ENCODE assay signal across 20 cellular contexts in genomic region chr17:42878123-42878880, GRCh38. TPM values are rescaled to one million over a fixed set of nuclear protein-coding genes. Genes with fewer than 3 reads are reported as not detected.
DNase-seq lines count a peak whose midpoint lies in the region; ATAC-seq and TF ChIP-seq lines count a peak whose summit lies in the region.
"Had no signal": no experiment of that assay in that cellular context is flagged by ENCODE, and none has a peak within 500 bp of the region (broad histone marks: within the 10 kb centered on the region; RNA-seq: fewer than 3 reads in every experiment).

No MANE protein-coding gene starts in this region.

- POLR2A ChIA-PET in Caco-2 (lab: Charles Lee): interaction anchor here (0.5 kb wide), 1 partner anchor 39 kb away, joined by 3 read pairs; no protein-coding TSS in a partner anchor

- no peaks in the 10 kb centered on the region for H3K4me1 ChIP-seq in Caco-2
- H3K4me1 ChIP-seq in liver (ENCODE audit: control insufficient read depth in 4 of 4, insufficient read depth in 4 of 4, low read length in 3 of 4): peaks cover 1 to 43% (median 28%) of the 10 kb centered on the region in 4 donors
- H3K4me1 ChIP-seq: SJSA1 had no signal

- H3K9me3 ChIP-seq in Caco-2 (no peaks in the 10 kb centered on the region), liver (ENCODE audit: control insufficient read depth in 4 of 4, low read length in 3 of 4) (no peaks in the 10 kb centered on the region)
- H3K9me3 ChIP-seq: SJSA1 had no signal

- DNase-seq in Caco-2 (peak; percentile 59 to 70), dermis blood vessel endothelial cell (peak; percentile 16), C1 segment of cervical spinal cord (lab: John Stamatoyannopoulos, UW) (no peak), hypothalamus (lab: John Stamatoyannopoulos, UW) (no peak)
- no peak for DNase-seq in activated CD8-positive, alpha-beta memory T cell treated with anti-CD3 and anti-CD28 coated beads, Interleukin-2, amount 50 U/mL, for 48 hours
- no peak for DNase-seq in natural killer cell treated with Interleukin-12 subunit alpha and Interleukin-12 subunit beta and Interleukin-15 and Interleukin-18, amount 100 ng/mL, for 72 hours (ENCODE audit: low spot score)
- DNase-seq: activated CD8-positive, alpha-beta T cell treated with anti-CD3 and anti-CD28 coated beads for 36 hours; activated effector memory CD4-positive, alpha-beta T cell treated with Interleukin-2 at 50 U/mL for 16 hours; DND-41; effector CD4-positive, alpha-beta T cell; NCI-H1436 treated with DMSO at 0.1 percent for 48 hours; NCI-H82; stimulated activated CD4-positive, alpha-beta T cell treated with anti-CD3 and anti-CD28 coated beads, Interleukin-1b, Interleukin-23, amount 100 ng/mL, for 48 hours had no signal

- H3K9ac ChIP-seq in liver (ENCODE audit: low read depth in 1 of 2, low read length in 2 of 2): no peak overlapping the region

- H3K9me3 Mint-ChIP-seq in Caco-2 (ENCODE audit: unreplicated experiment): no peaks in the 10 kb centered on the region
- H3K9me3 Mint-ChIP-seq in natural killer cell treated with Interleukin-12 subunit alpha and Interleukin-12 subunit beta and Interleukin-15 and Interleukin-18, amount 100 ng/mL, for 72 hours: no peaks in the 10 kb centered on the region
- H3K9me3 Mint-ChIP-seq: activated CD8-positive, alpha-beta T cell treated with anti-CD3 and anti-CD28 coated beads for 36 hours; type B pancreatic cell had no signal

- BruUV-seq in Caco-2 (replicated peaks; lab: Mats Ljungman, UMichigan): no TSS peak

- H3K36me3 ChIP-seq in Caco-2 (ENCODE audit: control insufficient read depth, insufficient read depth, low read length) (no peaks in the 10 kb centered on the region), liver (ENCODE audit: control insufficient read depth in 4 of 4, insufficient read depth in 3 of 4, low read depth in 1 of 4, low read length in 3 of 4) (peaks cover 2 to 9% (median 3%) of the 10 kb centered on the region in 4 donors)
- H3K36me3 ChIP-seq: SJSA1 had no signal

- intact Hi-C loops in Caco-2 (cut with micrococcal nuclease; ENCODE audit: unreplicated experiment): no loop called here

- 37% methylated on average over 13 of the region's 13 CpGs for WGBS in liver

- H3K27me3 ChIP-seq in Caco-2 (replicated peaks; ENCODE audit: control insufficient read depth, insufficient read depth, low read length) (no peaks in the 10 kb centered on the region), liver (ENCODE audit: control insufficient read depth in 4 of 4, insufficient read depth in 4 of 4, low read length in 3 of 4) (no peaks in the 10 kb centered on the region)

- CTCF ChIA-PET in Caco-2 (lab: Charles Lee): interaction anchor here (0.6 to 1.6 kb wide), 7 partner anchors 8 to 201 kb away, joined by 3 to 6 read pairs (median 4); partner anchors contain the start of gene PLEKHH3

- TF ChIP-seq CTCF in Caco-2 (IDR thresholded peaks at IDR 0.05; ENCODE audit: insufficient read depth in 1 of 2, low read depth in 1 of 2, low read length in 1 of 2, severe bottlenecking in 1 of 2, unreplicated experiment in 1 of 2) (peak in 1 of 2 experiments; percentile 20), liver (IDR thresholded peaks at IDR 0.05; ENCODE audit: low read depth, low read length, missing input control) (no peak)

- TF ChIP-seq RAD21 in Ishikawa (IDR thresholded peaks at IDR 0.05; ENCODE audit: low read depth) (no peak), liver (IDR thresholded peaks at IDR 0.05) (peak in 1 of 2 donors; percentile 15)

- TF ChIP-seq EP300 in Ishikawa (IDR thresholded peaks at IDR 0.05; ENCODE audit: borderline replicate concordance): no peak

- peaks cover 9% of the 10 kb centered on the region for H3K4me1 Mint-ChIP-seq in Caco-2 (ENCODE audit: low read depth, unreplicated experiment)
- H3K4me1 Mint-ChIP-seq in natural killer cell treated with Interleukin-12 subunit alpha and Interleukin-12 subunit beta and Interleukin-15 and Interleukin-18, amount 100 ng/mL, for 72 hours (ENCODE audit: low read depth in 2 of 2): no peaks in the 10 kb centered on the region

- no peak for ATAC-seq in natural killer cell treated with Interleukin-12 subunit alpha and Interleukin-12 subunit beta and Interleukin-15 and Interleukin-18, amount 100 ng/mL, for 72 hours
- ATAC-seq: activated CD8-positive, alpha-beta T cell treated with anti-CD3 and anti-CD28 coated beads for 36 hours; GM12878 had no signal

- H3K36me3 Mint-ChIP-seq in Caco-2 (ENCODE audit: insufficient read depth, unreplicated experiment): no peaks in the 10 kb centered on the region
- no peaks in the 10 kb centered on the region for H3K36me3 Mint-ChIP-seq in natural killer cell treated with Interleukin-12 subunit alpha and Interleukin-12 subunit beta and Interleukin-15 and Interleukin-18, amount 100 ng/mL, for 72 hours
- H3K36me3 Mint-ChIP-seq: type B pancreatic cell had no signal

- peak overlapping the region; percentile 6 for H3K4me3 Mint-ChIP-seq in Caco-2 (ENCODE audit: unreplicated experiment)
- no peak overlapping the region for H3K4me3 Mint-ChIP-seq in natural killer cell treated with Interleukin-12 subunit alpha and Interleukin-12 subunit beta and Interleukin-15 and Interleukin-18, amount 100 ng/mL, for 72 hours
- H3K4me3 Mint-ChIP-seq: activated CD8-positive, alpha-beta T cell treated with anti-CD3 and anti-CD28 coated beads for 36 hours; type B pancreatic cell had no signal

- no peaks in the 10 kb centered on the region for H3K27me3 Mint-ChIP-seq in Caco-2 (ENCODE audit: insufficient read depth, unreplicated experiment)
- peaks cover 12 to 14% of the 10 kb centered on the region in 2 donors for H3K27me3 Mint-ChIP-seq in natural killer cell treated with Interleukin-12 subunit alpha and Interleukin-12 subunit beta and Interleukin-15 and Interleukin-18, amount 100 ng/mL, for 72 hours

- H3K4me3 ChIP-seq in Caco-2 (ENCODE audit: low read depth, low read length): no peak overlapping the region
- H3K4me3 ChIP-seq in liver (ENCODE audit: low read depth in 1 of 3, low read length in 3 of 3): no peak overlapping the region
- H3K4me3 ChIP-seq: GM12878, SJSA1 had no signal

- peak overlapping the region; percentile 11 for H3K27ac Mint-ChIP-seq in Caco-2 (ENCODE audit: unreplicated experiment)
- H3K27ac Mint-ChIP-seq in natural killer cell treated with Interleukin-12 subunit alpha and Interleukin-12 subunit beta and Interleukin-15 and Interleukin-18, amount 100 ng/mL, for 72 hours: no peak overlapping the region
- H3K27ac Mint-ChIP-seq: activated CD8-positive, alpha-beta T cell treated with anti-CD3 and anti-CD28 coated beads for 36 hours; type B pancreatic cell had no signal

- H3K27ac ChIP-seq in liver (ENCODE audit: low read depth in 1 of 2, low read length in 2 of 2): peak overlapping the region; percentile 59 to 87
- H3K27ac ChIP-seq: SJSA1 had no signal

TF ChIP-seq in Ishikawa, 13 proteins besides CTCF, POLR2A, EP300 and RAD21 (continues in another document):
- no peak for TF ChIP-seq EGR1 (IDR thresholded peaks at IDR 0.05)
- no peak for TF ChIP-seq CEBPB (IDR thresholded peaks at IDR 0.05)
- peak; percentile 53; the same call in 1 of the 2 replicates for TF ChIP-seq TEAD4 (IDR thresholded peaks at IDR 0.05)
- no peak for TF ChIP-seq YY1 (IDR thresholded peaks at IDR 0.05; ENCODE audit: low read depth)
- no peak; the same call in 1 of the 2 replicates for TF ChIP-seq ZBTB7A (IDR thresholded peaks at IDR 0.05; ENCODE audit: low read depth)
- TF ChIP-seq MAX (IDR thresholded peaks at IDR 0.05): peak; percentile 72

TF ChIP-seq in liver, 16 proteins besides CTCF, POLR2A, EP300 and RAD21 (continues in another document):
- no peak for TF ChIP-seq EGR1 (IDR thresholded peaks at IDR 0.05; ENCODE audit: low read depth in 2 of 2)
- TF ChIP-seq SP1 (IDR thresholded peaks at IDR 0.05): peak; percentile 72
- no peak for TF ChIP-seq YY1 (IDR thresholded peaks at IDR 0.05)
- no peak for TF ChIP-seq MAX (IDR thresholded peaks at IDR 0.05)
- peak; percentile 94 to 95 for TF ChIP-seq RXRA (IDR thresholded peaks at IDR 0.05)
- TF ChIP-seq TAF1 (conservative IDR thresholded peaks at IDR 0.05): no peak
- TF ChIP-seq NR2F2 (IDR thresholded peaks at IDR 0.05): peak; percentile 14
- TF ChIP-seq JUND (IDR thresholded peaks at IDR 0.05): peak in 1 of 2 donors; percentile 30
- no peak for TF ChIP-seq ATF3 (IDR thresholded peaks at IDR 0.05)
- TF ChIP-seq FOXA1 (IDR thresholded peaks at IDR 0.05): no peak

RNA-seq across cellular contexts. Expression of gene G6PC1, which starts 22.3 kb away (rescaled TPM):
- not detected in 2 replicates for total RNA-seq in Caco-2 (2022)
- not detected in 2 replicates for total RNA-seq in dermis blood vessel endothelial cell
- total RNA-seq in liver: 100 to 1,000 TPM in 1 of 2 donors, 10 to 100 TPM in 1; 23.8 to 271 TPM
- polyA plus RNA-seq in liver: 100 to 1,000 TPM in 1 of 2 donors, 10 to 100 TPM in 1; 84.7 to 144 TPM
- not detected for total RNA-seq in natural killer cell treated with Interleukin-12 subunit alpha and Interleukin-12 subunit beta and Interleukin-15 and Interleukin-18, amount 100 ng/mL, for 72 hours
- total RNA-seq: activated CD8-positive, alpha-beta T cell treated with anti-CD3 and anti-CD28 coated beads for 36 hours; astrocyte; GM12878; kidney epithelial cell; SJSA1 had no signal
- polyA plus RNA-seq: GM12878 had no signal

RNA-seq across cellular contexts. Expression of gene AOC3, which starts 27.3 kb away (rescaled TPM):
- total RNA-seq in Caco-2 (2022) (0.49 and 0.93 TPM in 2 replicates), dermis blood vessel endothelial cell (0.17 and 0.51 TPM in 2 replicates), liver (1 to 10 TPM; 2.4 to 6.9 TPM)
- polyA plus RNA-seq in liver: 10 to 100 TPM in 1 of 2 donors, 1 to 10 TPM in 1; 2.0 to 18.2 TPM
- 1 to 10 TPM; 1.8 to 2.7 TPM for total RNA-seq in natural killer cell treated with Interleukin-12 subunit alpha and Interleukin-12 subunit beta and Interleukin-15 and Interleukin-18, amount 100 ng/mL, for 72 hours
- total RNA-seq: SJSA1 had no signal

RNA-seq across cellular contexts. Expression of gene AOC2, which starts 33.9 kb away (rescaled TPM):
- total RNA-seq in Caco-2 (2022) (3.7 and 4.2 TPM in 2 replicates), dermis blood vessel endothelial cell (0.42 and 0.85 TPM in 2 replicates), liver (1 to 10 TPM in 1 of 2 donors, under 1 TPM in 1; 0.33 to 2.4 TPM)
- under 1 TPM; 0.17 to 0.50 TPM for polyA plus RNA-seq in liver
- total RNA-seq in natural killer cell treated with Interleukin-12 subunit alpha and Interleukin-12 subunit beta and Interleukin-15 and Interleukin-18, amount 100 ng/mL, for 72 hours: 1 to 10 TPM; 3.5 to 5.3 TPM

RNA-seq across cellular contexts. Expression of gene PSME3, which starts 45.1 kb away (rescaled TPM):
- total RNA-seq in Caco-2 (2022) (195 and 197 TPM in 2 replicates), dermis blood vessel endothelial cell (77.6 and 128 TPM in 2 replicates), liver (10 to 100 TPM; 25.0 to 46.7 TPM)
- polyA plus RNA-seq in liver: 10 to 100 TPM; 33.0 to 55.3 TPM
- total RNA-seq in natural killer cell treated with Interleukin-12 subunit alpha and Interleukin-12 subunit beta and Interleukin-15 and Interleukin-18, amount 100 ng/mL, for 72 hours: 100 to 1,000 TPM; 152 to 251 TPM

RNA-seq across cellular contexts. Expression of gene BECN1, which starts 54.2 kb away (rescaled TPM):
- total RNA-seq in Caco-2 (2022): 82.0 and 82.7 TPM in 2 replicates
- total RNA-seq in dermis blood vessel endothelial cell: 133 and 168 TPM in 2 replicates
- 10 to 100 TPM; 47.6 to 64.1 TPM for total RNA-seq in liver
- 10 to 100 TPM; 37.7 to 44.2 TPM for polyA plus RNA-seq in liver
- 100 to 1,000 TPM; 106 to 134 TPM for total RNA-seq in natural killer cell treated with Interleukin-12 subunit alpha and Interleukin-12 subunit beta and Interleukin-15 and Interleukin-18, amount 100 ng/mL, for 72 hours

Comparison
In these comparisons a context has a peak if more than half of its experiments do, and no peak if none do; other contexts are left out.
1. DNase-seq: peak in Caco-2 (2 of 2) and dermis blood vessel endothelial cell (single experiment); none in C1 segment of cervical spinal cord (0 of 14), hypothalamus (0 of 51), activated CD8-positive, alpha-beta memory T cell treated with anti-CD3 and anti-CD28 coated beads, Interleukin-2, amount 50 U/mL, for 48 hours (single experiment) and natural killer cell treated with Interleukin-12 subunit alpha and Interleukin-12 subunit beta and Interleukin-15 and Interleukin-18, amount 100 ng/mL, for 72 hours (single experiment).
2. RNA of gene G6PC1, which starts 22.3 kb away (total RNA-seq): 23.8 to 271 TPM in liver; not detected in Caco-2, not detected in dermis blood vessel endothelial cell and not detected in natural killer cell treated with Interleukin-12 subunit alpha and Interleukin-12 subunit beta and Interleukin-15 and Interleukin-18, amount 100 ng/mL, for 72 hours; every median in the first group is over 10 times any median in the second.